Comparison of ENCODE assay signal across 15 cellular contexts in genomic region chr17:78726471-78727010, GRCh38. TPM values are rescaled to one million over a fixed set of nuclear protein-coding genes. Genes with fewer than 3 reads are reported as not detected.
DNase-seq lines count a peak whose midpoint lies in the region; ATAC-seq and TF ChIP-seq lines count a peak whose summit lies in the region.
"Had no signal": no experiment of that assay in that cellular context is flagged by ENCODE, and none has a peak within 500 bp of the region (broad histone marks: within the 10 kb centered on the region; RNA-seq: fewer than 3 reads in every experiment).

No MANE protein-coding gene starts in this region.

- H3K4me3 Mint-ChIP-seq in CD4-positive, alpha-beta T cell = peak overlapping the region; percentile 76
- peak overlapping the region; percentile 50 for H3K4me3 Mint-ChIP-seq in activated CD8-positive, alpha-beta T cell treated with anti-CD3 and anti-CD28 coated beads for 36 hours
- H3K4me3 Mint-ChIP-seq: nephron had no signal

- no peak for ATAC-seq in CD4-positive, alpha-beta T cell (ENCODE audit: poor library complexity)
- no peak for ATAC-seq in activated CD8-positive, alpha-beta T cell treated with anti-CD3 and anti-CD28 coated beads for 36 hours
- ATAC-seq in left lobe of liver (peak; percentile 19), GM21786 (IDR thresholded peaks at IDR 0.05; ENCODE audit: unreplicated experiment) (no peak)
- ATAC-seq: left colon had no signal

- POLR2A ChIA-PET in CD4-positive, alpha-beta T cell (lab: Charles Lee) = interaction anchor here (0.9 to 2.5 kb wide), 9 partner anchors 9 to 80 kb away, joined by 3 to 38 read pairs (median 7); no protein-coding TSS in a partner anchor
- POLR2A ChIA-PET in activated CD8-positive, alpha-beta T cell treated with anti-CD3 and anti-CD28 coated beads for 36 hours (lab: Charles Lee) = interaction anchor here (0.6 to 3.3 kb wide), 14 partner anchors 9 to 51 kb away, joined by 3 to 21 read pairs (median 5); no protein-coding TSS in a partner anchor

- CTCF ChIA-PET in CD4-positive, alpha-beta T cell (lab: Charles Lee) = interaction anchor here (0.9 to 1.4 kb wide), 3 partner anchors 8 to 80 kb away, joined by 3 to 6 read pairs (median 5); no protein-coding TSS in a partner anchor
- CTCF ChIA-PET in activated CD8-positive, alpha-beta T cell treated with anti-CD3 and anti-CD28 coated beads for 36 hours (lab: Charles Lee) = interaction anchor here (0.8 to 4.7 kb wide), 6 partner anchors 10 to 279 kb away, joined by 3 to 24 read pairs (median 4); no protein-coding TSS in a partner anchor

- DNase-seq in CD4-positive, alpha-beta T cell = no peak
- no peak for DNase-seq in GM12864 (ENCODE audit: low read depth)
- DNase-seq in activated CD8-positive, alpha-beta T cell treated with anti-CD3 and anti-CD28 coated beads for 36 hours = no peak
- DNase-seq in left lobe of liver (ENCODE audit: low spot score) = no peak
- DNase-seq in GOT3 (lab: John Stamatoyannopoulos, UW) = no peak
- no peak for DNase-seq in activated gamma-delta T cell (lab: John Stamatoyannopoulos, UW)
- DNase-seq: activated CD8-positive, alpha-beta memory T cell treated with anti-CD3 and anti-CD28 coated beads, Interleukin-2, amount 50 U/mL, for 4 hours; left colon; NCI-H226; SIG-M5; stimulated activated CD4-positive, alpha-beta T cell treated with anti-CD3 and anti-CD28 coated beads, Interleukin-1b, Interleukin-23, amount 100 ng/mL, for 48 hours; trophoblast cell had no signal

- no peaks in the 10 kb centered on the region for H3K9me3 ChIP-seq in CD4-positive, alpha-beta T cell (ENCODE audit: control insufficient read depth, low read length)

- TF ChIP-seq CTCF in CD4-positive, alpha-beta T cell (IDR thresholded peaks at IDR 0.05) = no peak
- no peak for TF ChIP-seq CTCF in GM12864 (IDR thresholded peaks at IDR 0.05; ENCODE audit: low read depth, low read length, missing control alignments)
- no peak for TF ChIP-seq CTCF in activated CD8-positive, alpha-beta T cell treated with anti-CD3 and anti-CD28 coated beads for 36 hours (IDR thresholded peaks at IDR 0.05)

- no peaks in the 10 kb centered on the region for H3K27me3 Mint-ChIP-seq in CD4-positive, alpha-beta T cell
- no peaks in the 10 kb centered on the region for H3K27me3 Mint-ChIP-seq in activated CD8-positive, alpha-beta T cell treated with anti-CD3 and anti-CD28 coated beads for 36 hours

- H3K4me1 Mint-ChIP-seq in CD4-positive, alpha-beta T cell (ENCODE audit: low read depth) = peaks cover 93% of the 10 kb centered on the region
- peaks cover 87% of the 10 kb centered on the region for H3K4me1 Mint-ChIP-seq in activated CD8-positive, alpha-beta T cell treated with anti-CD3 and anti-CD28 coated beads for 36 hours (ENCODE audit: low read depth)

- H3K27ac ChIP-seq in CD4-positive, alpha-beta T cell (ENCODE audit: low read depth, low read length) = peak overlapping the region; percentile 14
- H3K27ac ChIP-seq: hepatocyte had no signal

- H3K36me3 Mint-ChIP-seq in CD4-positive, alpha-beta T cell (ENCODE audit: low read depth) = peaks cover 68% of the 10 kb centered on the region
- peaks cover 22% of the 10 kb centered on the region for H3K36me3 Mint-ChIP-seq in activated CD8-positive, alpha-beta T cell treated with anti-CD3 and anti-CD28 coated beads for 36 hours (ENCODE audit: low read depth)

- H3K27ac Mint-ChIP-seq in CD4-positive, alpha-beta T cell = peak overlapping the region; percentile 79
- peak overlapping the region; percentile 92 for H3K27ac Mint-ChIP-seq in activated CD8-positive, alpha-beta T cell treated with anti-CD3 and anti-CD28 coated beads for 36 hours

- no peaks in the 10 kb centered on the region for H3K9me3 Mint-ChIP-seq in CD4-positive, alpha-beta T cell
- no peaks in the 10 kb centered on the region for H3K9me3 Mint-ChIP-seq in activated CD8-positive, alpha-beta T cell treated with anti-CD3 and anti-CD28 coated beads for 36 hours
- H3K9me3 Mint-ChIP-seq: nephron had no signal

- peak overlapping the region; percentile 44 for H3K4me3 ChIP-seq in GM12864 (ENCODE audit: low read depth, low read length)
- H3K4me3 ChIP-seq: hepatocyte had no signal

- intact Hi-C loops in CD4-positive, alpha-beta T cell (cut with DNase I, micrococcal nuclease) = no loop called here
- intact Hi-C loops in activated CD8-positive, alpha-beta T cell treated with anti-CD3 and anti-CD28 coated beads for 36 hours (cut with micrococcal nuclease) = loop anchor here (5.0 kb wide), 1 partner anchor 51 kb away; no protein-coding TSS in a partner anchor

- H3K27me3 ChIP-seq in CD4-positive, alpha-beta T cell (ENCODE audit: control insufficient read depth, insufficient read depth, low read length) = no peaks in the 10 kb centered on the region
- H3K27me3 ChIP-seq: hepatocyte had no signal

RNA-seq across cellular contexts. Expression of gene CYTH1, which starts 55.5 kb away (rescaled TPM):
- total RNA-seq in CD4-positive, alpha-beta T cell = 100 to 1,000 TPM; 521 to 525 TPM
- total RNA-seq in activated CD8-positive, alpha-beta T cell treated with anti-CD3 and anti-CD28 coated beads for 36 hours = 10 to 100 TPM; 95.1 to 96.0 TPM
- 32.1 TPM for total RNA-seq in left lobe of liver

Comparison
In these comparisons a context has a peak if more than half of its experiments do, and no peak if none do; other contexts are left out.
1. RNA of gene CYTH1, which starts 55.5 kb away (total RNA-seq): 521 to 525 TPM in CD4-positive, alpha-beta T cell; 95.1 to 96.0 TPM in activated CD8-positive, alpha-beta T cell treated with anti-CD3 and anti-CD28 coated beads for 36 hours and 32.1 TPM in left lobe of liver (single experiment); every median in the first group is over 4 times any median in the second.